In genomic region chr1:212710566-212710965, GRCh38 we compare ENCODE assay signal across 1 cellular context.
TF ChIP-seq lines count a peak whose summit lies in the region.

No MANE protein-coding gene starts in this region.

TF ChIP-seq in GM23338, 12 proteins besides CTCF, POLR2A, EP300 and RAD21 (continued from another document):
- TF ChIP-seq REST (IDR thresholded peaks at IDR 0.05; ENCODE audit: unreplicated experiment), result no peak
- TF ChIP-seq JUNB (IDR thresholded peaks at IDR 0.05; ENCODE audit: unreplicated experiment), result no peak
- no peak for TF ChIP-seq STAT1 (IDR thresholded peaks at IDR 0.05; ENCODE audit: unreplicated experiment)
